In the genomic region with DNA sequence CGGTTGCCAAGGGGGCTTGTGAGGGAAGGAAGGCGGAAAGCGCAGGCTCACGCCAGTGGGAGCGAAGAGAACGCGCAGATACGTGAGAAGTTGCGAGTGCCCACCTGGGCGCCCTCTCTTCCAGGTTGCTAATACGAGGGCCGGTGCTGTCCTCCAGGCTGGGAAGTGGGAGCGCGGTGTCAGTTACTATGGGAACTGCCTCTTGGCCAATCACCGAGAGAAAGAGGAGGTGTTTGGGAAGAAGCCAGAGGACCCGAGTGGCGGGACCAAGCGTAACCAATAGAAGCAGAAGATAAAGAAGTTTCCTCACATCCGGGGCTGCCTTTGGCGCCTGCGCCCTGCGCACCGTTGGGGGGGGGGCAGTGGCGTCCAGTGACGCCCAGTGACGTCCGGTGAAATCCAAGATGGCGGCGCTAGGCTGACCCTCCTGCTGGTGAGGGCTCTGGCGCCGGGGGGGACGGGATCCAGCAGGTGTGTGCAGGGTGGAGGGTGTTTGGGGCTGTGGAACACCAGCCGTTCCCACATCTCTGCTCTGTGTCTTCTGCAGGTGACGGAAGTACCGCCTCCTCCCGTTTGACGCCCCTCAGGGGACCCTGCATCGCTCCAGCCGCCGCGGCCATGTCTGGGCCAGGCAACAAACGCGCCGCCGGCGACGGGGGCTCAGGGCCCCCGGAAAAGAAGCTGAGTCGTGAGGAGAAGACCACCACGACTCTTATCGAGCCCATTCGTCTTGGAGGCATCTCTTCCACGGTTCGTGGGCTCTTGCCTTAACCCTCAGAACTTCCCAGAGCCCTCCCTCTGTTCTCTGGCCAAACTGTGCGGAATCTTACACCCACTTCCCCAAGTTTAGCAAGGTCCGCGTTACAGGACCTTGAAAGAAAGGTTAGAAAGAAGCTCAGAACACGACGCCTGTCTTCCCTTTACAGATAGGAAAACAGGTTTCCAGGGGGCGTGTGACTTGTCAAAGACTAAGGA, we compare ENCODE assay signal across 1 cellular context.
TF ChIP-seq lines count a peak whose summit lies in the region.

CFAP119 (minus strand) TSS at position 135 of the 975 bp plus-strand sequence. CDS start 314 bp downstream, outside the sequence.
RNF40 (plus strand) TSS at position 395 of the 975 bp plus-strand sequence; CDS start at position 619, 224 bp downstream.

TF ChIP-seq in HepG2, 621 proteins besides CTCF, POLR2A, EP300 and RAD21 (continued from another document and continues in another):
- TF ChIP-seq DDIT3 (CRISPR knock-in tag; IDR thresholded peaks at IDR 0.05) (no peak), KAT7 (CRISPR knock-in tag; IDR thresholded peaks at IDR 0.05; ENCODE audit: borderline replicate concordance) (peak; percentile 89; the same call in 1 of the 2 replicates), MXD1 (CRISPR knock-in tag; IDR thresholded peaks at IDR 0.05) (peak; percentile 19), BRCA1 (CRISPR knock-in tag; IDR thresholded peaks at IDR 0.05) (no peak), TOE1 (CRISPR knock-in tag; IDR thresholded peaks at IDR 0.05) (0 out of 2 replicates have a peak, but pooled peaks have one; percentile 59), NR1H2 (CRISPR knock-in tag; IDR thresholded peaks at IDR 0.05; ENCODE audit: borderline replicate concordance, low read depth) (no peak; the same call in 1 of the 2 replicates), RCOR2 (CRISPR knock-in tag; IDR thresholded peaks at IDR 0.05) (no peak), ZNF10 (CRISPR knock-in tag; IDR thresholded peaks at IDR 0.05; ENCODE audit: borderline replicate concordance, low read depth) (no peak), E2F1 (CRISPR knock-in tag; IDR thresholded peaks at IDR 0.05) (peak; percentile 86), POLR2AphosphoS2 (IDR thresholded peaks at IDR 0.05; ENCODE audit: low read depth, low read length) (no peak), PTBP1 (IDR thresholded peaks at IDR 0.05; ENCODE audit: low read depth, low read length, poor library complexity, severe bottlenecking) (peak; percentile 74), RFX1 (IDR thresholded peaks at IDR 0.05) (peak; percentile 97), RBAK (CRISPR knock-in tag; IDR thresholded peaks at IDR 0.05) (no peak), BHLHE40 (IDR thresholded peaks at IDR 0.05; ENCODE audit: low read length) (no peak), KDM5B (CRISPR knock-in tag; IDR thresholded peaks at IDR 0.05; ENCODE audit: borderline replicate concordance) (no peak; the same call in 1 of the 2 replicates), SNAPC5 (CRISPR knock-in tag; IDR thresholded peaks at IDR 0.05; ENCODE audit: borderline replicate concordance) (peak; percentile 85; the same call in 1 of the 2 replicates), ZBTB38 (CRISPR knock-in tag; IDR thresholded peaks at IDR 0.05) (no peak; the same call in none of the 2 replicates), SP1 (IDR thresholded peaks at IDR 0.05) (no peak), SP1 (CRISPR knock-in tag; IDR thresholded peaks at IDR 0.05) (peak; percentile 59; the same call in 1 of the 2 replicates), HNRNPL (IDR thresholded peaks at IDR 0.05; ENCODE audit: low read depth, low read length) (0 out of 2 replicates have a peak, but pooled peaks have one; percentile 10), ZNF251 (CRISPR knock-in tag; IDR thresholded peaks at IDR 0.05) (peak; percentile 18; the same call in 1 of the 2 replicates), GFI1 (CRISPR knock-in tag; IDR thresholded peaks at IDR 0.05; ENCODE audit: borderline replicate concordance) (0 out of 2 replicates have a peak, but pooled peaks have one; percentile 10), ARNTL (CRISPR knock-in tag; IDR thresholded peaks at IDR 0.05) (no peak), ZBTB1 (CRISPR knock-in tag; IDR thresholded peaks at IDR 0.05; ENCODE audit: borderline replicate concordance) (no peak), ZNF33B (CRISPR knock-in tag; IDR thresholded peaks at IDR 0.05) (no peak), MEIS2 (CRISPR knock-in tag; IDR thresholded peaks at IDR 0.05) (peak; percentile 65), HDAC2 (CRISPR knock-in tag; IDR thresholded peaks at IDR 0.05) (no peak; the same call in 1 of the 2 replicates), NFAT5 (CRISPR knock-in tag; IDR thresholded peaks at IDR 0.05) (peak; percentile 74), ISL2 (CRISPR knock-in tag; IDR thresholded peaks at IDR 0.05) (peak; percentile 74; the same call in 1 of the 2 replicates), ZSCAN30 (CRISPR knock-in tag; IDR thresholded peaks at IDR 0.05) (no peak), ZNF333 (CRISPR knock-in tag; IDR thresholded peaks at IDR 0.05; ENCODE audit: borderline replicate concordance) (0 out of 2 replicates have a peak, but pooled peaks have one; percentile 50), KLF12 (CRISPR knock-in tag; IDR thresholded peaks at IDR 0.05; ENCODE audit: borderline replicate concordance) (no peak; the same call in 1 of the 2 replicates), ZNF274 (CRISPR knock-in tag; IDR thresholded peaks at IDR 0.05) (peak; percentile 3; the same call in 1 of the 2 replicates), SIX1 (CRISPR knock-in tag; IDR thresholded peaks at IDR 0.05; ENCODE audit: borderline replicate concordance) (peak; percentile 49; the same call in 1 of the 2 replicates), SRSF1 (optimal IDR thresholded peaks at IDR 0.05; ENCODE audit: low read depth, low read length) (peak; percentile 71), MIER2 (CRISPR knock-in tag; IDR thresholded peaks at IDR 0.05) (peak; percentile 26; the same call in 1 of the 2 replicates), ZFP36L2 (CRISPR knock-in tag; IDR thresholded peaks at IDR 0.05) (no peak), JUN (CRISPR knock-in tag; IDR thresholded peaks at IDR 0.05) (peak; percentile 58; the same call in 1 of the 2 replicates), ZNF224 (CRISPR knock-in tag; IDR thresholded peaks at IDR 0.05) (peak; percentile 60)
- TF ChIP-seq, protein P1, sequence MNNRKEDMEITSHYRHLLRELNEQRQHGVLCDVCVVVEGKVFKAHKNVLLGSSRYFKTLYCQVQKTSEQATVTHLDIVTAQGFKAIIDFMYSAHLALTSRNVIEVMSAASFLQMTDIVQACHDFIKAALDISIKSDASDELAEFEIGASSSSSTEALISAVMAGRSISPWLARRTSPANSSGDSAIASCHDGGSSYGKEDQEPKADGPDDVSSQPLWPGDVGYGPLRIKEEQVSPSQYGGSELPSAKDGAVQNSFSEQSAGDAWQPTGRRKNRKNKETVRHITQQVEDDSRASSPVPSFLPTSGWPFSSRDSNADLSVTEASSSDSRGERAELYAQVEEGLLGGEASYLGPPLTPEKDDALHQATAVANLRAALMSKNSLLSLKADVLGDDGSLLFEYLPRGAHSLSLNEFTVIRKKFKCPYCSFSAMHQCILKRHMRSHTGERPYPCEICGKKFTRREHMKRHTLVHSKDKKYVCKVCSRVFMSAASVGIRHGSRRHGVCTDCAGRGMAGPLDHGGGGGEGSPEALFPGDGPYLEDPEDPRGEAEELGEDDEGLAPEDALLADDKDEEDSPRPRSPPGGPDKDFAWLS (CRISPR knock-in tag; IDR thresholded peaks at IDR 0.05; ENCODE audit: borderline replicate concordance) = no peak
- TF ChIP-seq, protein P2, sequence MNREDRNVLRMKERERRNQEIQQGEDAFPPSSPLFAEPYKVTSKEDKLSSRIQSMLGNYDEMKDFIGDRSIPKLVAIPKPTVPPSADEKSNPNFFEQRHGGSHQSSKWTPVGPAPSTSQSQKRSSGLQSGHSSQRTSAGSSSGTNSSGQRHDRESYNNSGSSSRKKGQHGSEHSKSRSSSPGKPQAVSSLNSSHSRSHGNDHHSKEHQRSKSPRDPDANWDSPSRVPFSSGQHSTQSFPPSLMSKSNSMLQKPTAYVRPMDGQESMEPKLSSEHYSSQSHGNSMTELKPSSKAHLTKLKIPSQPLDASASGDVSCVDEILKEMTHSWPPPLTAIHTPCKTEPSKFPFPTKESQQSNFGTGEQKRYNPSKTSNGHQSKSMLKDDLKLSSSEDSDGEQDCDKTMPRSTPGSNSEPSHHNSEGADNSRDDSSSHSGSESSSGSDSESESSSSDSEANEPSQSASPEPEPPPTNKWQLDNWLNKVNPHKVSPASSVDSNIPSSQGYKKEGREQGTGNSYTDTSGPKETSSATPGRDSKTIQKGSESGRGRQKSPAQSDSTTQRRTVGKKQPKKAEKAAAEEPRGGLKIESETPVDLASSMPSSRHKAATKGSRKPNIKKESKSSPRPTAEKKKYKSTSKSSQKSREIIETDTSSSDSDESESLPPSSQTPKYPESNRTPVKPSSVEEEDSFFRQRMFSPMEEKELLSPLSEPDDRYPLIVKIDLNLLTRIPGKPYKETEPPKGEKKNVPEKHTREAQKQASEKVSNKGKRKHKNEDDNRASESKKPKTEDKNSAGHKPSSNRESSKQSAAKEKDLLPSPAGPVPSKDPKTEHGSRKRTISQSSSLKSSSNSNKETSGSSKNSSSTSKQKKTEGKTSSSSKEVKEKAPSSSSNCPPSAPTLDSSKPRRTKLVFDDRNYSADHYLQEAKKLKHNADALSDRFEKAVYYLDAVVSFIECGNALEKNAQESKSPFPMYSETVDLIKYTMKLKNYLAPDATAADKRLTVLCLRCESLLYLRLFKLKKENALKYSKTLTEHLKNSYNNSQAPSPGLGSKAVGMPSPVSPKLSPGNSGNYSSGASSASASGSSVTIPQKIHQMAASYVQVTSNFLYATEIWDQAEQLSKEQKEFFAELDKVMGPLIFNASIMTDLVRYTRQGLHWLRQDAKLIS (CRISPR knock-in tag; IDR thresholded peaks at IDR 0.05) = no peak
- TF ChIP-seq, protein P3, sequence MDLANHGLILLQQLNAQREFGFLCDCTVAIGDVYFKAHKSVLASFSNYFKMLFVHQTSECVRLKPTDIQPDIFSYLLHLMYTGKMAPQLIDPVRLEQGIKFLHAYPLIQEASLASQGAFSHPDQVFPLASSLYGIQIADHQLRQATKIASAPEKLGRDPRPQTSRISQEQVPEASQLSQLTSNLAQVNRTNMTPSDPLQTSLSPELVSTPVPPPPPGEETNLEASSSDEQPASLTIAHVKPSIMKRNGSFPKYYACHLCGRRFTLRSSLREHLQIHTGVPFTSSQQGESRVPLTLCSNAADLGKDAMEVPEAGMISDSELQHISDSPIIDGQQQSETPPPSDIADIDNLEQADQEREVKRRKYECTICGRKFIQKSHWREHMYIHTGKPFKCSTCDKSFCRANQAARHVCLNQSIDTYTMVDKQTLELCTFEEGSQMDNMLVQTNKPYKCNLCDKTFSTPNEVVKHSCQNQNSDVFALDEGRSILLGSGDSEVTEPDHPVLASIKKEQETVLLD (CRISPR knock-in tag; IDR thresholded peaks at IDR 0.05; ENCODE audit: low read depth) = no peak
- TF ChIP-seq, protein P4, sequence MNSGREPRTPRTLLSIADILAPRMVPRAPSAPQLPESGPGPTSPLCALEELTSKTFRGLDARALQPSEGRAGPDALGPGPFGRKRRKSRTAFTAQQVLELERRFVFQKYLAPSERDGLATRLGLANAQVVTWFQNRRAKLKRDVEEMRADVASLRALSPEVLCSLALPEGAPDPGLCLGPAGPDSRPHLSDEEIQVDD (CRISPR knock-in tag; IDR thresholded peaks at IDR 0.05; ENCODE audit: borderline replicate concordance) = no peak
